In genomic region chr3:10379161-10379560, GRCh38 we compare ENCODE assay signal across 26 cellular contexts.
"Had no signal": no experiment of that assay in that cellular context is flagged by ENCODE, and none has a peak within 500 bp of the region (broad histone marks: within the 10 kb centered on the region; RNA-seq: fewer than 3 reads in every experiment).

No MANE protein-coding gene starts in this region.

- H3K27ac ChIP-seq: coronary artery, foreskin keratinocyte, heart left ventricle, lower lobe of right lung, neural progenitor cell, sigmoid colon, suprapubic skin, tibial artery, upper lobe of right lung had no signal

- H3K4me1 ChIP-seq: foreskin keratinocyte, lower lobe of right lung, neural progenitor cell, tibial artery, upper lobe of right lung had no signal

- H3K27ac Mint-ChIP-seq: activated B cell treated with CpG ODN at 0.5 μM for 24 hours; activated CD8-positive, alpha-beta memory T cell treated with anti-CD3 and anti-CD28 coated beads, Interleukin-2, amount 10 ng/mL, durations not matched to agents 7 days and 5 days; activated CD8-positive, alpha-beta T cell treated with anti-CD3 and anti-CD28 coated beads for 36 hours had no signal

- H3K36me3 Mint-ChIP-seq: activated CD8-positive, alpha-beta memory T cell treated with anti-CD3 and anti-CD28 coated beads, Interleukin-2, amount 10 ng/mL, durations not matched to agents 7 days and 5 days; activated naive CD4-positive, alpha-beta T cell treated with anti-CD3 and anti-CD28 coated beads, Interleukin-2, amount 50 U/mL, for 72 hours; naive thymus-derived CD8-positive, alpha-beta T cell; neural progenitor cell; T-cell had no signal

- H3K27me3 ChIP-seq: heart left ventricle, neural progenitor cell, sigmoid colon, suprapubic skin, upper lobe of right lung had no signal

- H3K9ac ChIP-seq: neural progenitor cell had no signal

- H3K4me3 Mint-ChIP-seq: activated B cell treated with CpG ODN at 0.5 μM for 24 hours; activated CD8-positive, alpha-beta memory T cell treated with anti-CD3 and anti-CD28 coated beads, Interleukin-2, amount 10 ng/mL, durations not matched to agents 7 days and 5 days; activated CD8-positive, alpha-beta T cell treated with anti-CD3 and anti-CD28 coated beads for 36 hours; naive thymus-derived CD8-positive, alpha-beta T cell; neural progenitor cell; T-cell had no signal

- H3K4me2 ChIP-seq: neural progenitor cell, smooth muscle cell had no signal

- DNase-seq: activated B cell treated with CpG ODN at 0.5 μM for 24 hours; activated CD4-positive, alpha-beta T cell treated with anti-CD3 and anti-CD28 coated beads, Interleukin-2, amount 50 U/mL, for 1 hour; activated CD8-positive, alpha-beta memory T cell treated with anti-CD3 and anti-CD28 coated beads, Interleukin-2, amount 10 ng/mL, durations not matched to agents 7 days and 5 days; activated CD8-positive, alpha-beta T cell treated with anti-CD3 and anti-CD28 coated beads for 36 hours; activated naive CD4-positive, alpha-beta T cell; activated T-cell treated with anti-CD3 and anti-CD28 coated beads, Interleukin-2, amount 50 U/mL, for 48 hours; anterior cingulate cortex; cerebellar nuclear complex; foreskin keratinocyte; heart left ventricle; hypothalamus; lower lobe of right lung; mesenchymal stem cell; sigmoid colon; stimulated activated CD4-positive, alpha-beta T cell treated with anti-CD3 and anti-CD28 coated beads, Interleukin-15, amount 100 ng/mL, for 24 hours; stimulated activated CD4-positive, alpha-beta T cell treated with anti-CD3 and anti-CD28 coated beads, Interleukin-2, amount 100 ng/mL, for 24 hours; stimulated activated naive CD4-positive, alpha-beta T cell; T-cell; tibial artery; upper lobe of right lung had no signal

- H3K4me3 ChIP-seq: coronary artery, heart left ventricle, lower lobe of right lung, neural progenitor cell, sigmoid colon, smooth muscle cell, suprapubic skin, tibial artery, upper lobe of right lung had no signal

- H2AFZ ChIP-seq: neural progenitor cell had no signal

- H3K9me3 ChIP-seq: heart left ventricle, lower lobe of right lung, sigmoid colon, suprapubic skin, tibial artery, upper lobe of right lung had no signal

- H3K9me3 Mint-ChIP-seq: activated B cell treated with CpG ODN at 0.5 μM for 24 hours; activated CD8-positive, alpha-beta T cell treated with anti-CD3 and anti-CD28 coated beads for 36 hours; activated naive CD4-positive, alpha-beta T cell treated with anti-CD3 and anti-CD28 coated beads, Interleukin-2, amount 50 U/mL, for 72 hours; naive thymus-derived CD8-positive, alpha-beta T cell; neural progenitor cell; T-cell had no signal

- H3K36me3 ChIP-seq: heart left ventricle, lower lobe of right lung, neural progenitor cell, sigmoid colon, suprapubic skin, tibial artery, upper lobe of right lung had no signal

- H3K4me1 Mint-ChIP-seq: activated CD8-positive, alpha-beta memory T cell treated with anti-CD3 and anti-CD28 coated beads, Interleukin-2, amount 10 ng/mL, durations not matched to agents 7 days and 5 days; T-cell had no signal
